7 cellular contexts compared by ENCODE assay signal in the genomic region with DNA sequence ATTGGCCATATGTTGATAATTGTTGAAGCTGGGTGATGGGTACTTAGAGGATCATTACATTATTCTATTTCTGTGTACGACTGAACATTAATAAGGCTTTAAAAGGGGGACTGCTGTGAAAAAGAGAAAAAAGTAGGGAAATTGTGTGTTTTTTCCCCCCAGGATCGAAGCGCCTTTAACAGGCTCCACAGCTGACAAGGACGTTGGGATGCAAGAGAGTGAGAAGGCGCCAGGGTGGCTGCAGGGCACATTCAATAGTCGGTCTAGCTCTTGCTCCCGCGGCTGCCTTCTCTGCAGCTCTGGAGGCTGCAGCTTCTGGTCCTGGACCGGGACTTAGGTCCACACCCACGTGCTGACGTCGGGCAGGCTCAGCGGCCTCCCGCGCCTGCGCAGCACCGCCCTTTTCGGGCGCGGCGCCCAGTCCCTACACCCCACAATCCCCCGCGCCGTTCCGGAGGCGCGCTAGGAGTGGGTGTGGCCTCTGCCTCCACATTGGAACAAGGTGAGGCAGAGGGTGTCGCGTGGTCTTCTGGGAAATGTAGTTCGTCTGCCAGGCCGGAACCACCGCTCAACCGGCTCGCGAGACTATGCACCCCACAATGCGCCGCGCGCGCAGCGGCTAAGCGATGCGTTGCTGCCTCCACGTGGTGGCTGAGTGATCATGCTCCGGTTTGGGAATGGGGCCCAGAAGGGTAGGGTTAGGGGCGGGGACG. TPM values are rescaled to one million over a fixed set of nuclear protein-coding genes. Genes with fewer than 3 reads are reported as not detected.
DNase-seq lines count a peak whose midpoint lies in the region; ATAC-seq and TF ChIP-seq lines count a peak whose summit lies in the region.

No MANE protein-coding gene starts in this region.

- 1% methylated on average over 47 of the region's 47 CpGs for WGBS in hepatocyte (ENCODE audit: low lambda C conversion rate, missing lambda C conversion rate)

- H3K27me3 ChIP-seq in hepatocyte, result no peaks in the 10 kb centered on the region

- no peaks in the 10 kb centered on the region for H3K9me3 ChIP-seq in hepatocyte (ENCODE audit: low read depth)

- no peak overlapping the region for H3K4me3 ChIP-seq in hepatocyte

- H2AFZ ChIP-seq in hepatocyte, result peak overlapping the region; percentile 45

- DNase-seq in NCI-H187 treated with DMSO at 0.1 percent for 48 hours (lab: John Stamatoyannopoulos, UW) (peak; percentile 98), T-helper 22 cell (ENCODE audit: low read depth) (peak; percentile 100), astrocyte of the hippocampus (ENCODE audit: low read depth, low spot score) (peak; percentile 100), hepatocyte (ENCODE audit: low spot score) (peak; percentile 100), retina (peak; percentile 99)

- ATAC-seq in GM18502 (IDR thresholded peaks at IDR 0.05; ENCODE audit: poor library complexity, unreplicated experiment) (peak; percentile 95), HG02970 (IDR thresholded peaks at IDR 0.05; ENCODE audit: low FRiP score, unreplicated experiment) (peak; percentile 97)

- H3K4me2 ChIP-seq in hepatocyte, result peak overlapping the region; percentile 76

- no peaks in the 10 kb centered on the region for H3K36me3 ChIP-seq in hepatocyte (replicated peaks; ENCODE audit: insufficient read depth, low read depth)

- H3K4me1 ChIP-seq in hepatocyte (ENCODE audit: insufficient read depth), result peaks cover 4% of the 10 kb centered on the region

- peaks cover 15% of the 10 kb centered on the region for H3K79me2 ChIP-seq in hepatocyte

- H3K9me2 ChIP-seq in hepatocyte (replicated peaks; ENCODE audit: insufficient read depth), result no peaks in the 10 kb centered on the region

- peak; percentile 98 for TF ChIP-seq CTCF in hepatocyte (IDR thresholded peaks at IDR 0.05; ENCODE audit: poor library complexity)

- H3K27ac ChIP-seq in hepatocyte, result peak overlapping the region; percentile 36

- H4K20me1 ChIP-seq in hepatocyte (ENCODE audit: insufficient read depth, poor library complexity, severe bottlenecking), result no peaks in the 10 kb centered on the region

RNA-seq across cellular contexts. Expression of gene LRFN3, which starts 4.9 kb away (rescaled TPM):
- total RNA-seq in hepatocyte, result 4.7 and 5.3 TPM in 2 replicates
- 15.6 and 19.2 TPM in 2 replicates for polyA plus RNA-seq in hepatocyte

RNA-seq across cellular contexts. Expression of gene TYROBP, which starts 23.2 kb away (rescaled TPM):
- 2.8 and 5.9 TPM in 2 replicates for total RNA-seq in hepatocyte
- polyA plus RNA-seq in hepatocyte, result 2.9 and 4.9 TPM in 2 replicates

RNA-seq across cellular contexts. Expression of gene HCST, which starts 29.0 kb away (rescaled TPM):
- total RNA-seq in hepatocyte, result 0.97 and 1.4 TPM in 2 replicates
- polyA plus RNA-seq in hepatocyte, result 3.9 and 4.8 TPM in 2 replicates

RNA-seq across cellular contexts. Expression of gene NFKBID, which starts 31.0 kb away (rescaled TPM):
- total RNA-seq in hepatocyte, result 2.7 and 3.9 TPM in 2 replicates
- 7.3 and 10.8 TPM in 2 replicates for polyA plus RNA-seq in hepatocyte
